8 cellular contexts compared by ENCODE assay signal in genomic region chr11:73143126-73143838, GRCh38. TPM values are rescaled to one million over a fixed set of nuclear protein-coding genes. Genes with fewer than 3 reads are reported as not detected.
DNase-seq lines count a peak whose midpoint lies in the region; ATAC-seq and TF ChIP-seq lines count a peak whose summit lies in the region.

No MANE protein-coding gene starts in this region.

- no peaks in the 10 kb centered on the region for H3K9me3 Mint-ChIP-seq in activated T-cell treated with anti-CD3 and anti-CD28 coated beads, Interleukin-2, amount 50 U/mL, for 24 hours

- TF ChIP-seq RAD21 in liver (IDR thresholded peaks at IDR 0.05), result no peak

- peak in 1 of 3 donors; percentile 13 for TF ChIP-seq POLR2A in body of pancreas (IDR thresholded peaks at IDR 0.05)

- TF ChIP-seq CTCF in body of pancreas (IDR thresholded peaks at IDR 0.05), result no peak
- no peak for TF ChIP-seq CTCF in liver (IDR thresholded peaks at IDR 0.05; ENCODE audit: low read depth, low read length, missing input control)

- H3K4me1 Mint-ChIP-seq in activated T-cell treated with anti-CD3 and anti-CD28 coated beads, Interleukin-2, amount 50 U/mL, for 24 hours (ENCODE audit: low read depth), result peaks cover 49% of the 10 kb centered on the region

- H3K4me1 ChIP-seq in body of pancreas, result peaks cover 54% of the 10 kb centered on the region
- peaks cover 15 to 52% (median 42%) of the 10 kb centered on the region in 4 donors for H3K4me1 ChIP-seq in liver (ENCODE audit: control insufficient read depth in 4 of 4, insufficient read depth in 4 of 4, low read length in 3 of 4)
- H3K4me1 ChIP-seq in thymus (ENCODE audit: control insufficient read depth, insufficient read depth, low read length), result peaks cover 21% of the 10 kb centered on the region

- H3K4me3 ChIP-seq in body of pancreas (no peak overlapping the region), liver (ENCODE audit: low read depth in 1 of 3, low read length in 3 of 3) (peak overlapping the region; percentile 61 to 89 (median 80)), thymus (ENCODE audit: low read length) (peak overlapping the region; percentile 91)

- peaks cover 27% of the 10 kb centered on the region for H3K36me3 Mint-ChIP-seq in activated T-cell treated with anti-CD3 and anti-CD28 coated beads, Interleukin-2, amount 50 U/mL, for 24 hours (ENCODE audit: low read depth)

- H3K4me3 Mint-ChIP-seq in activated T-cell treated with anti-CD3 and anti-CD28 coated beads, Interleukin-2, amount 50 U/mL, for 24 hours, result peak overlapping the region; percentile 81

- no peaks in the 10 kb centered on the region for H3K27me3 ChIP-seq in body of pancreas
- H3K27me3 ChIP-seq in liver (ENCODE audit: control insufficient read depth in 4 of 4, insufficient read depth in 4 of 4, low read length in 3 of 4), result no peaks in the 10 kb centered on the region
- no peaks in the 10 kb centered on the region for H3K27me3 ChIP-seq in thymus (ENCODE audit: control insufficient read depth, insufficient read depth)

- H3K9me3 ChIP-seq in body of pancreas, result no peaks in the 10 kb centered on the region
- no peaks in the 10 kb centered on the region for H3K9me3 ChIP-seq in liver (ENCODE audit: control insufficient read depth in 4 of 4, low read length in 3 of 4)
- no peaks in the 10 kb centered on the region for H3K9me3 ChIP-seq in thymus (ENCODE audit: control insufficient read depth)

- ATAC-seq in body of pancreas (no peak), GM21528 (IDR thresholded peaks at IDR 0.05; ENCODE audit: low FRiP score, unreplicated experiment) (no peak)

- no peak for DNase-seq in activated T-cell treated with anti-CD3 and anti-CD28 coated beads, Interleukin-2, amount 50 U/mL, for 24 hours
- DNase-seq in activated T-cell treated with anti-CD3 and anti-CD28 coated beads, Interleukin-2, amount 50 U/mL, for 1 hour, result no peak
- DNase-seq in NCI-H2171 treated with DMSO at 0.1 percent for 48 hours (lab: John Stamatoyannopoulos, UW), result peak; percentile 55
- DNase-seq in body of pancreas, result peak; percentile 24 to 62 (median 34)
- DNase-seq in NCI-H1105 (lab: John Stamatoyannopoulos, UW), result no peak

- WGBS in body of pancreas, 2 donors, result 7 to 8% methylated on average over 13 of the region's 13 CpGs
- WGBS in liver, result 21% methylated on average over 13 of the region's 13 CpGs
- 3% methylated on average over 13 of the region's 13 CpGs for WGBS in thymus

- peak overlapping the region; percentile 94 for H3K27ac Mint-ChIP-seq in activated T-cell treated with anti-CD3 and anti-CD28 coated beads, Interleukin-2, amount 50 U/mL, for 24 hours

- H3K36me3 ChIP-seq in body of pancreas (replicated peaks in 1 of 2; ENCODE audit: insufficient read depth in 1 of 2, low read depth in 2 of 2), result no peaks in the 10 kb centered on the region
- no peaks in the 10 kb centered on the region for H3K36me3 ChIP-seq in liver (ENCODE audit: control insufficient read depth in 4 of 4, insufficient read depth in 3 of 4, low read depth in 1 of 4, low read length in 3 of 4)
- H3K36me3 ChIP-seq in thymus (ENCODE audit: control insufficient read depth, insufficient read depth), result no peaks in the 10 kb centered on the region

- H3K27ac ChIP-seq in body of pancreas, result peak overlapping the region; percentile 82 to 97 (median 95)
- H3K27ac ChIP-seq in liver (ENCODE audit: low read depth in 1 of 2, low read length in 2 of 2), result peak overlapping the region; percentile 99
- H3K27ac ChIP-seq in thymus (ENCODE audit: low read depth), result peak overlapping the region; percentile 96

- H3K27me3 Mint-ChIP-seq in activated T-cell treated with anti-CD3 and anti-CD28 coated beads, Interleukin-2, amount 50 U/mL, for 24 hours, result no peaks in the 10 kb centered on the region

- peak overlapping the region; percentile 22 to 49 for H3K9ac ChIP-seq in liver (ENCODE audit: low read depth in 1 of 2, low read length in 2 of 2)

- intact Hi-C loops in body of pancreas (cut with DNase I), result no loop called here

TF ChIP-seq in liver, 16 proteins besides CTCF, POLR2A, EP300 and RAD21:
- TF ChIP-seq RXRA (IDR thresholded peaks at IDR 0.05) (no peak), JUND (IDR thresholded peaks at IDR 0.05) (no peak), HNF4A (conservative IDR thresholded peaks at IDR 0.05) (peak; percentile 23 to 32), EGR1 (IDR thresholded peaks at IDR 0.05; ENCODE audit: low read depth in 2 of 2) (no peak), REST (IDR thresholded peaks at IDR 0.05) (no peak), FOXA1 (IDR thresholded peaks at IDR 0.05) (no peak), FOXA2 (IDR thresholded peaks at IDR 0.05) (peak; percentile 60), YY1 (IDR thresholded peaks at IDR 0.05) (peak; percentile 8)

RNA-seq across cellular contexts. Expression of gene FCHSD2, which starts 1.2 kb away (rescaled TPM):
- total RNA-seq in body of pancreas (1 to 10 TPM; 7.3 to 8.0 TPM), liver (10 to 100 TPM; 10.4 to 18.7 TPM)
- polyA plus RNA-seq in liver (1 to 10 TPM; 7.6 to 9.3 TPM), thymus (22.3 TPM)

Comparison
In these comparisons a context has a peak if more than half of its experiments do, and no peak if none do; other contexts are left out.
1. DNase-seq: peak in NCI-H2171 treated with DMSO at 0.1 percent for 48 hours (single experiment) and body of pancreas (4 of 4); none in activated T-cell treated with anti-CD3 and anti-CD28 coated beads, Interleukin-2, amount 50 U/mL, for 24 hours (single experiment), activated T-cell treated with anti-CD3 and anti-CD28 coated beads, Interleukin-2, amount 50 U/mL, for 1 hour (single experiment) and NCI-H1105 (single experiment).
2. H3K4me3 ChIP-seq: peak in liver (3 of 3) and thymus (single experiment); none in body of pancreas (0 of 2).
3. Peak in every context shown above with its lines, with median percentiles within 50 percentile points of each other: H3K27ac ChIP-seq.